26 cellular contexts compared by ENCODE assay signal in genomic region chr3:16809482-16809881, GRCh38.
"Had no signal": no experiment of that assay in that cellular context is flagged by ENCODE, and none has a peak within 500 bp of the region (broad histone marks: within the 10 kb centered on the region; RNA-seq: fewer than 3 reads in every experiment).

No MANE protein-coding gene starts in this region.

- H3K4me2 ChIP-seq: smooth muscle cell had no signal

- H3K9me3 ChIP-seq: left lung, mucosa of descending colon, psoas muscle, right atrium auricular region, right lobe of liver, thoracic aorta, tibial artery, upper lobe of right lung had no signal

- H3K27ac Mint-ChIP-seq: immature natural killer cell; naive thymus-derived CD4-positive, alpha-beta T cell; natural killer cell treated with Interleukin-12 subunit alpha and Interleukin-12 subunit beta and Interleukin-15 and Interleukin-18, amount 100 ng/mL, for 72 hours; stimulated activated memory B cell treated with anti-CD40 and anti-IgM and Interleukin-4, amounts not matched to agents 10 μg/mL and 1 μg/mL and 100 μg/mL, for 72 hours; stimulated activated naive CD8-positive, alpha-beta T cell treated with anti-CD3 and anti-CD28 coated beads, Interleukin-15, amount 100 ng/mL, for 72 hours had no signal

- ATAC-seq: left colon; left lung; mucosa of descending colon; naive thymus-derived CD4-positive, alpha-beta T cell; natural killer cell treated with Interleukin-12 subunit alpha and Interleukin-12 subunit beta and Interleukin-15 and Interleukin-18, amount 100 ng/mL, for 72 hours; stimulated activated memory B cell treated with anti-CD40 and anti-IgM and Interleukin-4, amounts not matched to agents 10 μg/mL and 1 μg/mL and 100 μg/mL, for 72 hours; stimulated activated naive CD8-positive, alpha-beta T cell treated with anti-CD3 and anti-CD28 coated beads, Interleukin-15, amount 100 ng/mL, for 72 hours; upper lobe of right lung had no signal

- H3K27me3 ChIP-seq: left lung, right atrium auricular region, right lobe of liver, tibial artery, upper lobe of right lung had no signal

- DNase-seq: immature natural killer cell; kidney; left colon; left lung; midbrain; mucosa of descending colon; psoas muscle; right lobe of liver; stimulated activated CD4-positive, alpha-beta T cell treated with anti-CD3 and anti-CD28 coated beads, Interleukin-1b, Interleukin-23, amount 100 ng/mL, for 48 hours; stimulated activated CD4-positive, alpha-beta T cell treated with anti-CD3 and anti-CD28 coated beads, Interleukin-2, amount 100 ng/mL, for 48 hours; stimulated activated CD4-positive, alpha-beta T cell treated with anti-CD3 and anti-CD28 coated beads, Interleukin-4, amount 100 ng/mL, for 4 hours; stimulated activated CD8-positive, alpha-beta memory T cell treated with anti-CD3 and anti-CD28 coated beads, Interleukin-4, amount 100 ng/mL, for 48 hours; stimulated activated naive CD4-positive, alpha-beta T cell treated with Interleukin-2 at 50 U/mL for 16 hours; stimulated activated naive CD8-positive, alpha-beta T cell treated with anti-CD3 and anti-CD28 coated beads, Interleukin-15, amount 100 ng/mL, for 72 hours; tibial artery; trophoblast cell; upper lobe of right lung had no signal

- H3K36me3 ChIP-seq: left lung, right atrium auricular region, right lobe of liver, thoracic aorta, tibial artery, upper lobe of right lung had no signal

- H3K27ac ChIP-seq: left lung, parathyroid adenoma, psoas muscle, right lobe of liver, thoracic aorta, tibial artery, upper lobe of right lung had no signal

- H3K4me3 Mint-ChIP-seq: immature natural killer cell; naive thymus-derived CD4-positive, alpha-beta T cell; natural killer cell treated with Interleukin-12 subunit alpha and Interleukin-12 subunit beta and Interleukin-15 and Interleukin-18, amount 100 ng/mL, for 72 hours; neural crest cell; stimulated activated memory B cell treated with anti-CD40 and anti-IgM and Interleukin-4, amounts not matched to agents 10 μg/mL and 1 μg/mL and 100 μg/mL, for 72 hours; stimulated activated naive CD8-positive, alpha-beta T cell treated with anti-CD3 and anti-CD28 coated beads, Interleukin-15, amount 100 ng/mL, for 72 hours had no signal

- H3K36me3 Mint-ChIP-seq: stimulated activated memory B cell treated with anti-CD40 and anti-IgM and Interleukin-4, amounts not matched to agents 10 μg/mL and 1 μg/mL and 100 μg/mL, for 72 hours had no signal

- H3K9ac ChIP-seq: parathyroid adenoma had no signal

- H3K79me2 ChIP-seq: parathyroid adenoma had no signal

- H3K4me3 ChIP-seq: left lung, lung, mucosa of descending colon, psoas muscle, right atrium auricular region, right lobe of liver, smooth muscle cell, thoracic aorta, tibial artery, upper lobe of right lung had no signal

- H3K4me1 ChIP-seq: left lung, parathyroid adenoma, right lobe of liver, tibial artery, upper lobe of right lung had no signal

- H3K4me1 Mint-ChIP-seq: stimulated activated memory B cell treated with anti-CD40 and anti-IgM and Interleukin-4, amounts not matched to agents 10 μg/mL and 1 μg/mL and 100 μg/mL, for 72 hours had no signal

- H3K27me3 Mint-ChIP-seq: stimulated activated memory B cell treated with anti-CD40 and anti-IgM and Interleukin-4, amounts not matched to agents 10 μg/mL and 1 μg/mL and 100 μg/mL, for 72 hours; stimulated activated naive CD8-positive, alpha-beta T cell treated with anti-CD3 and anti-CD28 coated beads, Interleukin-15, amount 100 ng/mL, for 72 hours had no signal

- H3K9me3 Mint-ChIP-seq: natural killer cell treated with Interleukin-12 subunit alpha and Interleukin-12 subunit beta and Interleukin-15 and Interleukin-18, amount 100 ng/mL, for 72 hours; stimulated activated naive CD8-positive, alpha-beta T cell treated with anti-CD3 and anti-CD28 coated beads, Interleukin-15, amount 100 ng/mL, for 72 hours had no signal
